Comparison of ENCODE assay signal across 19 cellular contexts in genomic region chrX:117397846-117398245, GRCh38.
DNase-seq lines count a peak whose midpoint lies in the region; ATAC-seq, FAIRE-seq and TF ChIP-seq lines count a peak whose summit lies in the region.
"Had no signal": no experiment of that assay in that cellular context is flagged by ENCODE, and none has a peak within 500 bp of the region (broad histone marks: within the 10 kb centered on the region; RNA-seq: fewer than 3 reads in every experiment).

No MANE protein-coding gene starts in this region.

- DNase-seq in RWPE1 (ENCODE audit: low spot score) (peak; percentile 0), astrocyte (ENCODE audit: low read depth) (no peak), epithelial cell of esophagus (ENCODE audit: low read depth) (peak; percentile 39), SHP77 treated with DMSO at 0.1 percent for 48 hours (lab: John Stamatoyannopoulos, UW) (no peak)
- DNase-seq in stimulated activated naive CD4-positive, alpha-beta T cell treated with Interleukin-2 at 50 U/mL for 16 hours (lab: John Stamatoyannopoulos, UW), result no peak
- DNase-seq: C1 segment of cervical spinal cord; Calu3; CD4-positive, alpha-beta memory T cell; COR-L47; DMS53; DMS79 treated with DMSO at 0.1 percent for 48 hours; GF-D8; GM23248; H7; HCEC 1CT had no signal

- CTCF ChIA-PET in RWPE1 (lab: Yijun Ruan, JAX), result no interaction called here

- no peaks in the 10 kb centered on the region for H4K20me1 ChIP-seq in astrocyte (ENCODE audit: insufficient read depth, low read length)

- POLR2A ChIA-PET in RWPE1 (lab: Yijun Ruan, JAX; ENCODE audit: low non-redundant PET), result no interaction called here

- no peaks in the 10 kb centered on the region for H3K36me3 Mint-ChIP-seq in astrocyte (ENCODE audit: low read depth, unreplicated experiment)
- H3K36me3 Mint-ChIP-seq: CD4-positive, alpha-beta memory T cell had no signal

- H3K9me3 ChIP-seq in astrocyte (ENCODE audit: insufficient read depth, low read depth, low read length), result no peaks in the 10 kb centered on the region

- H3K4me1 ChIP-seq in astrocyte (ENCODE audit: insufficient read depth, low read length), result no peaks in the 10 kb centered on the region

- no peaks in the 10 kb centered on the region for H3K27me3 ChIP-seq in astrocyte (ENCODE audit: insufficient read depth, low read length)

- no peaks in the 10 kb centered on the region for H3K27me3 Mint-ChIP-seq in astrocyte (ENCODE audit: low read depth, unreplicated experiment)
- H3K27me3 Mint-ChIP-seq: CD4-positive, alpha-beta memory T cell had no signal

- no peak overlapping the region for H3K27ac Mint-ChIP-seq in astrocyte (ENCODE audit: unreplicated experiment)
- H3K27ac Mint-ChIP-seq: CD4-positive, alpha-beta memory T cell had no signal

- no peak overlapping the region for H3K27ac ChIP-seq in RWPE1
- H3K27ac ChIP-seq in astrocyte (ENCODE audit: low read depth, low read length), result no peak overlapping the region
- H3K27ac ChIP-seq: GM23248 had no signal

- H2AFZ ChIP-seq in astrocyte (ENCODE audit: low read depth, low read length), result no peak overlapping the region
- H2AFZ ChIP-seq: GM23248 had no signal

- no peak overlapping the region for H3K4me3 ChIP-seq in astrocyte (ENCODE audit: insufficient read depth, low read depth, low read length)
- H3K4me3 ChIP-seq in epithelial cell of esophagus (ENCODE audit: low read length), result no peak overlapping the region
- H3K4me3 ChIP-seq: GM23248 had no signal

- no peak for TF ChIP-seq CTCF in RWPE1 (conservative IDR thresholded peaks at IDR 0.05; ENCODE audit: low read depth)
- no peak for TF ChIP-seq CTCF in astrocyte (IDR thresholded peaks at IDR 0.05; ENCODE audit: insufficient read depth, low read depth, low read length)
- TF ChIP-seq CTCF in epithelial cell of esophagus (IDR thresholded peaks at IDR 0.05; ENCODE audit: insufficient read depth, low read depth, low read length, missing control alignments), result no peak

- no peak overlapping the region for H3K4me2 ChIP-seq in astrocyte (ENCODE audit: low read length)

- no peaks in the 10 kb centered on the region for H3K36me3 ChIP-seq in astrocyte (ENCODE audit: insufficient read depth, low read length)

- no peak for ATAC-seq in GM18517 (IDR thresholded peaks at IDR 0.05; ENCODE audit: unreplicated experiment)

- H3K4me3 Mint-ChIP-seq in astrocyte (ENCODE audit: unreplicated experiment), result no peak overlapping the region
- H3K4me3 Mint-ChIP-seq: CD4-positive, alpha-beta memory T cell had no signal

- no peaks in the 10 kb centered on the region for H3K4me1 Mint-ChIP-seq in astrocyte (ENCODE audit: low read depth, unreplicated experiment)
- H3K4me1 Mint-ChIP-seq: CD4-positive, alpha-beta memory T cell had no signal

- H3K9ac ChIP-seq in astrocyte (ENCODE audit: low read length), result no peak overlapping the region
- H3K9ac ChIP-seq: GM23248 had no signal

- peaks cover 2% of the 10 kb centered on the region for H3K9me3 Mint-ChIP-seq in astrocyte (ENCODE audit: unreplicated experiment)

- FAIRE-seq in astrocyte (lab: Jason Lieb, UNC), result peak; percentile 17
- FAIRE-seq: GM12891, GM18507, H1 had no signal

- no peaks in the 10 kb centered on the region for H3K79me2 ChIP-seq in astrocyte (ENCODE audit: insufficient read depth, low read length)

Comparison
In these comparisons a context has a peak if more than half of its experiments do, and no peak if none do; other contexts are left out.
1. DNase-seq: peak in RWPE1 (single experiment) and epithelial cell of esophagus (single experiment); none in astrocyte (single experiment), stimulated activated naive CD4-positive, alpha-beta T cell treated with Interleukin-2 at 50 U/mL for 16 hours (single experiment) and SHP77 treated with DMSO at 0.1 percent for 48 hours (single experiment).